In genomic region chr6:79536969-79537747, GRCh38 we compare ENCODE assay signal across 1 cellular context.
A peak's percentile ranks its signal among the peaks of the same experiment; 100 is the strongest.
TF ChIP-seq lines count a peak whose summit lies in the region.

LCA5 (minus strand) TSS chr6:79537430; CDS start chr6:79518894, 18,536 bp downstream.

TF ChIP-seq in K562, 482 proteins besides CTCF, POLR2A, EP300 and RAD21 (continued from another document and continues in another):
- TF ChIP-seq, protein P1, sequence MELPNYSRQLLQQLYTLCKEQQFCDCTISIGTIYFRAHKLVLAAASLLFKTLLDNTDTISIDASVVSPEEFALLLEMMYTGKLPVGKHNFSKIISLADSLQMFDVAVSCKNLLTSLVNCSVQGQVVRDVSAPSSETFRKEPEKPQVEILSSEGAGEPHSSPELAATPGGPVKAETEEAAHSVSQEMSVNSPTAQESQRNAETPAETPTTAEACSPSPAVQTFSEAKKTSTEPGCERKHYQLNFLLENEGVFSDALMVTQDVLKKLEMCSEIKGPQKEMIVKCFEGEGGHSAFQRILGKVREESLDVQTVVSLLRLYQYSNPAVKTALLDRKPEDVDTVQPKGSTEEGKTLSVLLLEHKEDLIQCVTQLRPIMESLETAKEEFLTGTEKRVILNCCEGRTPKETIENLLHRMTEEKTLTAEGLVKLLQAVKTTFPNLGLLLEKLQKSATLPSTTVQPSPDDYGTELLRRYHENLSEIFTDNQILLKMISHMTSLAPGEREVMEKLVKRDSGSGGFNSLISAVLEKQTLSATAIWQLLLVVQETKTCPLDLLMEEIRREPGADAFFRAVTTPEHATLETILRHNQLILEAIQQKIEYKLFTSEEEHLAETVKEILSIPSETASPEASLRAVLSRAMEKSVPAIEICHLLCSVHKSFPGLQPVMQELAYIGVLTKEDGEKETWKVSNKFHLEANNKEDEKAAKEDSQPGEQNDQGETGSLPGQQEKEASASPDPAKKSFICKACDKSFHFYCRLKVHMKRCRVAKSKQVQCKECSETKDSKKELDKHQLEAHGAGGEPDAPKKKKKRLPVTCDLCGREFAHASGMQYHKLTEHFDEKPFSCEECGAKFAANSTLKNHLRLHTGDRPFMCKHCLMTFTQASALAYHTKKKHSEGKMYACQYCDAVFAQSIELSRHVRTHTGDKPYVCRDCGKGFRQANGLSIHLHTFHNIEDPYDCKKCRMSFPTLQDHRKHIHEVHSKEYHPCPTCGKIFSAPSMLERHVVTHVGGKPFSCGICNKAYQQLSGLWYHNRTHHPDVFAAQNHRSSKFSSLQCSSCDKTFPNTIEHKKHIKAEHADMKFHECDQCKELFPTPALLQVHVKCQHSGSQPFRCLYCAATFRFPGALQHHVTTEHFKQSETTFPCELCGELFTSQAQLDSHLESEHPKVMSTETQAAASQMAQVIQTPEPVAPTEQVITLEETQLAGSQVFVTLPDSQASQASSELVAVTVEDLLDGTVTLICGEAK (IDR thresholded peaks at IDR 0.05), result peak; percentile 13; the same call in 1 of the 2 replicates
- TF ChIP-seq, protein P1 (CRISPR knock-in tag; IDR thresholded peaks at IDR 0.05), result no peak
- TF ChIP-seq KLF6 (CRISPR knock-in tag; IDR thresholded peaks at IDR 0.05; ENCODE audit: borderline replicate concordance) (no peak), PTRF (tag; IDR thresholded peaks at IDR 0.05) (no peak), USF2 (CRISPR knock-in tag; IDR thresholded peaks at IDR 0.05) (no peak), NR2F6 (CRISPR knock-in tag; IDR thresholded peaks at IDR 0.05) (no peak), SREBF2 (CRISPR knock-in tag; IDR thresholded peaks at IDR 0.05) (no peak), PCBP1 (IDR thresholded peaks at IDR 0.05; ENCODE audit: low read depth, low read length, poor library complexity, severe bottlenecking) (no peak), ZNF316 (IDR thresholded peaks at IDR 0.05) (0 out of 2 replicates have a peak, but pooled peaks have one; percentile 10), FOXA1 (IDR thresholded peaks at IDR 0.05; ENCODE audit: borderline replicate concordance) (no peak), KLF13 (tag; IDR thresholded peaks at IDR 0.05; ENCODE audit: borderline replicate concordance, low read depth) (peak; percentile 40; the same call in 1 of the 2 replicates), HDAC8 (tag; IDR thresholded peaks at IDR 0.05) (no peak), NFYB (IDR thresholded peaks at IDR 0.05; ENCODE audit: extremely low read depth, insufficient read length) (peak; percentile 90), MCM5 (IDR thresholded peaks at IDR 0.05; ENCODE audit: low read depth) (no peak), ESRRB (CRISPR knock-in tag; IDR thresholded peaks at IDR 0.05; ENCODE audit: borderline replicate concordance) (no peak), CC2D1A (IDR thresholded peaks at IDR 0.05) (0 out of 2 replicates have a peak, but pooled peaks have one; percentile 34), ZBTB12 (CRISPR knock-in tag; IDR thresholded peaks at IDR 0.05) (no peak), NFIC (IDR thresholded peaks at IDR 0.05) (no peak), ZBTB17 (CRISPR knock-in tag; IDR thresholded peaks at IDR 0.05) (no peak), U2AF2 (optimal IDR thresholded peaks at IDR 0.05; ENCODE audit: low read depth, low read length) (no peak), MXI1 (IDR thresholded peaks at IDR 0.05; ENCODE audit: low read depth, low read length) (no peak), BRF1 (IDR thresholded peaks at IDR 0.05; ENCODE audit: borderline replicate concordance, extremely low read depth, insufficient read length) (no peak), ZNF175 (CRISPR knock-in tag; IDR thresholded peaks at IDR 0.05; ENCODE audit: low read depth) (no peak), HIVEP1 (CRISPR knock-in tag; IDR thresholded peaks at IDR 0.05) (no peak), NONO (IDR thresholded peaks at IDR 0.05; ENCODE audit: low read depth in 2 of 2, low read length in 1 of 2) (no peak), KAT2B (IDR thresholded peaks at IDR 0.05; ENCODE audit: low read depth, low read length) (no peak), ZBTB7A (IDR thresholded peaks at IDR 0.05; ENCODE audit: borderline replicate concordance, control insufficient read depth, low read depth, low read length) (peak; percentile 85), CLOCK (CRISPR knock-in tag; IDR thresholded peaks at IDR 0.05; ENCODE audit: borderline replicate concordance) (no peak), RBM14 (IDR thresholded peaks at IDR 0.05; ENCODE audit: borderline replicate concordance, insufficient read depth, low read depth, low read length) (no peak), EZH2 (IDR thresholded peaks at IDR 0.05; ENCODE audit: borderline replicate concordance, low read depth, low read length) (no peak), SETDB1 (IDR thresholded peaks at IDR 0.05; ENCODE audit: low read length) (no peak)
- TF ChIP-seq, protein P2, sequence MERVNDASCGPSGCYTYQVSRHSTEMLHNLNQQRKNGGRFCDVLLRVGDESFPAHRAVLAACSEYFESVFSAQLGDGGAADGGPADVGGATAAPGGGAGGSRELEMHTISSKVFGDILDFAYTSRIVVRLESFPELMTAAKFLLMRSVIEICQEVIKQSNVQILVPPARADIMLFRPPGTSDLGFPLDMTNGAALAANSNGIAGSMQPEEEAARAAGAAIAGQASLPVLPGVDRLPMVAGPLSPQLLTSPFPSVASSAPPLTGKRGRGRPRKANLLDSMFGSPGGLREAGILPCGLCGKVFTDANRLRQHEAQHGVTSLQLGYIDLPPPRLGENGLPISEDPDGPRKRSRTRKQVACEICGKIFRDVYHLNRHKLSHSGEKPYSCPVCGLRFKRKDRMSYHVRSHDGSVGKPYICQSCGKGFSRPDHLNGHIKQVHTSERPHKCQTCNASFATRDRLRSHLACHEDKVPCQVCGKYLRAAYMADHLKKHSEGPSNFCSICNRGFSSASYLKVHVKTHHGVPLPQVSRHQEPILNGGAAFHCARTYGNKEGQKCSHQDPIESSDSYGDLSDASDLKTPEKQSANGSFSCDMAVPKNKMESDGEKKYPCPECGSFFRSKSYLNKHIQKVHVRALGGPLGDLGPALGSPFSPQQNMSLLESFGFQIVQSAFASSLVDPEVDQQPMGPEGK (CRISPR knock-in tag; IDR thresholded peaks at IDR 0.05; ENCODE audit: borderline replicate concordance), result no peak
- TF ChIP-seq, protein P3, sequence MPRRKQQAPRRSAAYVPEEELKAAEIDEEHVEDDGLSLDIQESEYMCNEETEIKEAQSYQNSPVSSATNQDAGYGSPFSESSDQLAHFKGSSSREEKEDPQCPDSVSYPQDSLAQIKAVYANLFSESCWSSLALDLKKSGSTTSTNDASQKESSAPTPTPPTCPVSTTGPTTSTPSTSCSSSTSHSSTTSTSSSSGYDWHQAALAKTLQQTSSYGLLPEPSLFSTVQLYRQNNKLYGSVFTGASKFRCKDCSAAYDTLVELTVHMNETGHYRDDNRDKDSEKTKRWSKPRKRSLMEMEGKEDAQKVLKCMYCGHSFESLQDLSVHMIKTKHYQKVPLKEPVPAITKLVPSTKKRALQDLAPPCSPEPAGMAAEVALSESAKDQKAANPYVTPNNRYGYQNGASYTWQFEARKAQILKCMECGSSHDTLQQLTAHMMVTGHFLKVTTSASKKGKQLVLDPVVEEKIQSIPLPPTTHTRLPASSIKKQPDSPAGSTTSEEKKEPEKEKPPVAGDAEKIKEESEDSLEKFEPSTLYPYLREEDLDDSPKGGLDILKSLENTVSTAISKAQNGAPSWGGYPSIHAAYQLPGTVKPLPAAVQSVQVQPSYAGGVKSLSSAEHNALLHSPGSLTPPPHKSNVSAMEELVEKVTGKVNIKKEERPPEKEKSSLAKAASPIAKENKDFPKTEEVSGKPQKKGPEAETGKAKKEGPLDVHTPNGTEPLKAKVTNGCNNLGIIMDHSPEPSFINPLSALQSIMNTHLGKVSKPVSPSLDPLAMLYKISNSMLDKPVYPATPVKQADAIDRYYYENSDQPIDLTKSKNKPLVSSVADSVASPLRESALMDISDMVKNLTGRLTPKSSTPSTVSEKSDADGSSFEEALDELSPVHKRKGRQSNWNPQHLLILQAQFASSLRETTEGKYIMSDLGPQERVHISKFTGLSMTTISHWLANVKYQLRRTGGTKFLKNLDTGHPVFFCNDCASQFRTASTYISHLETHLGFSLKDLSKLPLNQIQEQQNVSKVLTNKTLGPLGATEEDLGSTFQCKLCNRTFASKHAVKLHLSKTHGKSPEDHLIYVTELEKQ (CRISPR knock-in tag; IDR thresholded peaks at IDR 0.05), result no peak
- TF ChIP-seq, protein P4, sequence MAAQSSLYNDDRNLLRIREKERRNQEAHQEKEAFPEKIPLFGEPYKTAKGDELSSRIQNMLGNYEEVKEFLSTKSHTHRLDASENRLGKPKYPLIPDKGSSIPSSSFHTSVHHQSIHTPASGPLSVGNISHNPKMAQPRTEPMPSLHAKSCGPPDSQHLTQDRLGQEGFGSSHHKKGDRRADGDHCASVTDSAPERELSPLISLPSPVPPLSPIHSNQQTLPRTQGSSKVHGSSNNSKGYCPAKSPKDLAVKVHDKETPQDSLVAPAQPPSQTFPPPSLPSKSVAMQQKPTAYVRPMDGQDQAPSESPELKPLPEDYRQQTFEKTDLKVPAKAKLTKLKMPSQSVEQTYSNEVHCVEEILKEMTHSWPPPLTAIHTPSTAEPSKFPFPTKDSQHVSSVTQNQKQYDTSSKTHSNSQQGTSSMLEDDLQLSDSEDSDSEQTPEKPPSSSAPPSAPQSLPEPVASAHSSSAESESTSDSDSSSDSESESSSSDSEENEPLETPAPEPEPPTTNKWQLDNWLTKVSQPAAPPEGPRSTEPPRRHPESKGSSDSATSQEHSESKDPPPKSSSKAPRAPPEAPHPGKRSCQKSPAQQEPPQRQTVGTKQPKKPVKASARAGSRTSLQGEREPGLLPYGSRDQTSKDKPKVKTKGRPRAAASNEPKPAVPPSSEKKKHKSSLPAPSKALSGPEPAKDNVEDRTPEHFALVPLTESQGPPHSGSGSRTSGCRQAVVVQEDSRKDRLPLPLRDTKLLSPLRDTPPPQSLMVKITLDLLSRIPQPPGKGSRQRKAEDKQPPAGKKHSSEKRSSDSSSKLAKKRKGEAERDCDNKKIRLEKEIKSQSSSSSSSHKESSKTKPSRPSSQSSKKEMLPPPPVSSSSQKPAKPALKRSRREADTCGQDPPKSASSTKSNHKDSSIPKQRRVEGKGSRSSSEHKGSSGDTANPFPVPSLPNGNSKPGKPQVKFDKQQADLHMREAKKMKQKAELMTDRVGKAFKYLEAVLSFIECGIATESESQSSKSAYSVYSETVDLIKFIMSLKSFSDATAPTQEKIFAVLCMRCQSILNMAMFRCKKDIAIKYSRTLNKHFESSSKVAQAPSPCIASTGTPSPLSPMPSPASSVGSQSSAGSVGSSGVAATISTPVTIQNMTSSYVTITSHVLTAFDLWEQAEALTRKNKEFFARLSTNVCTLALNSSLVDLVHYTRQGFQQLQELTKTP (IDR thresholded peaks at IDR 0.05; ENCODE audit: low read depth in 1 of 2, partially characterized antibody in 2 of 2), result peak in 1 of 2 experiments; percentile 47
